ENCODE assay signal across 1 cellular context in genomic region chr5:134227259-134227658, GRCh38.
TF ChIP-seq lines count a peak whose summit lies in the region.

No MANE protein-coding gene starts in this region.

TF ChIP-seq in K562, 482 proteins besides CTCF, POLR2A, EP300 and RAD21:
- TF ChIP-seq MEF2D (tag; conservative IDR thresholded peaks at IDR 0.05; ENCODE audit: low read depth) (no peak), HIVEP1 (CRISPR knock-in tag; IDR thresholded peaks at IDR 0.05) (no peak), ZKSCAN8 (CRISPR knock-in tag; IDR thresholded peaks at IDR 0.05) (no peak), UBTF (IDR thresholded peaks at IDR 0.05; ENCODE audit: borderline replicate concordance in 1 of 2, low read depth in 2 of 2, low read length in 2 of 2) (0 out of 4 replicates have a peak, but pooled peaks of 1 of the 2 experiments have one; percentile 42), SRF (CRISPR knock-in tag; IDR thresholded peaks at IDR 0.05) (0 out of 4 replicates have a peak, but pooled peaks of 1 of the 2 experiments have one; percentile 22), SAP30 (IDR thresholded peaks at IDR 0.05; ENCODE audit: borderline replicate concordance, insufficient read depth, low read depth, low read length, poor library complexity, severe bottlenecking) (no peak), RCOR1 (IDR thresholded peaks at IDR 0.05; ENCODE audit: borderline replicate concordance in 1 of 2, low read depth in 2 of 2, low read length in 2 of 2) (peak in 1 of 2 experiments; percentile 89; a peak in 2 of 4 replicates), CTBP1 (IDR thresholded peaks at IDR 0.05; ENCODE audit: borderline replicate concordance) (peak; percentile 79), MTA3 (IDR thresholded peaks at IDR 0.05; ENCODE audit: borderline replicate concordance) (0 out of 2 replicates have a peak, but pooled peaks have one; percentile 13)
- TF ChIP-seq, protein P1, sequence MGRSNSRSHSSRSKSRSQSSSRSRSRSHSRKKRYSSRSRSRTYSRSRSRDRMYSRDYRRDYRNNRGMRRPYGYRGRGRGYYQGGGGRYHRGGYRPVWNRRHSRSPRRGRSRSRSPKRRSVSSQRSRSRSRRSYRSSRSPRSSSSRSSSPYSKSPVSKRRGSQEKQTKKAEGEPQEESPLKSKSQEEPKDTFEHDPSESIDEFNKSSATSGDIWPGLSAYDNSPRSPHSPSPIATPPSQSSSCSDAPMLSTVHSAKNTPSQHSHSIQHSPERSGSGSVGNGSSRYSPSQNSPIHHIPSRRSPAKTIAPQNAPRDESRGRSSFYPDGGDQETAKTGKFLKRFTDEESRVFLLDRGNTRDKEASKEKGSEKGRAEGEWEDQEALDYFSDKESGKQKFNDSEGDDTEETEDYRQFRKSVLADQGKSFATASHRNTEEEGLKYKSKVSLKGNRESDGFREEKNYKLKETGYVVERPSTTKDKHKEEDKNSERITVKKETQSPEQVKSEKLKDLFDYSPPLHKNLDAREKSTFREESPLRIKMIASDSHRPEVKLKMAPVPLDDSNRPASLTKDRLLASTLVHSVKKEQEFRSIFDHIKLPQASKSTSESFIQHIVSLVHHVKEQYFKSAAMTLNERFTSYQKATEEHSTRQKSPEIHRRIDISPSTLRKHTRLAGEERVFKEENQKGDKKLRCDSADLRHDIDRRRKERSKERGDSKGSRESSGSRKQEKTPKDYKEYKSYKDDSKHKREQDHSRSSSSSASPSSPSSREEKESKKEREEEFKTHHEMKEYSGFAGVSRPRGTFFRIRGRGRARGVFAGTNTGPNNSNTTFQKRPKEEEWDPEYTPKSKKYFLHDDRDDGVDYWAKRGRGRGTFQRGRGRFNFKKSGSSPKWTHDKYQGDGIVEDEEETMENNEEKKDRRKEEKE (IDR thresholded peaks at IDR 0.05; ENCODE audit: borderline replicate concordance in 1 of 2, control insufficient read depth in 1 of 2, low read depth in 2 of 2, low read length in 1 of 2) = no peak
